Comparison of ENCODE assay signal across 1 cellular context in the genomic region with DNA sequence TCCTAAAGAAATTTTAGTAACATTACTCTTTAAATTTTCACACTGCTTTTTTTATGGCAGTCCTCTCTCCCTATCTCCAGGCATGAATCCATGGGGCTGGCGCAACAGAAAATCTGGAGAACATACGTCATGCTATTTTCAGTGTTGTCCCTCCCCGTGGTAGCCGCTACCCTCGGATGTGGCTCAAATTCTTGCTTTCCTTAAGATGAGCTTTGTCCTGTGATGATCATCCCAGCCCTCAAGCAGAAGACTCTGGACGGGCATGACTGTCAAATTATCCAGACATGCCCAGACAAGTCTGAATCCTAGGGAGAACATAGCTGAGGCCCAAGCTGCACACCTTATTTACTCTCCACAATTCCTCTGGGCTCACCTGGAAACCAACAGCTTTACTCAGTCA.
TF ChIP-seq lines count a peak whose summit lies in the region.

No MANE protein-coding gene starts in this region.

TF ChIP-seq in GM23338, 12 proteins besides CTCF, POLR2A, EP300 and RAD21 (continued from another document):
- TF ChIP-seq, protein P1, sequence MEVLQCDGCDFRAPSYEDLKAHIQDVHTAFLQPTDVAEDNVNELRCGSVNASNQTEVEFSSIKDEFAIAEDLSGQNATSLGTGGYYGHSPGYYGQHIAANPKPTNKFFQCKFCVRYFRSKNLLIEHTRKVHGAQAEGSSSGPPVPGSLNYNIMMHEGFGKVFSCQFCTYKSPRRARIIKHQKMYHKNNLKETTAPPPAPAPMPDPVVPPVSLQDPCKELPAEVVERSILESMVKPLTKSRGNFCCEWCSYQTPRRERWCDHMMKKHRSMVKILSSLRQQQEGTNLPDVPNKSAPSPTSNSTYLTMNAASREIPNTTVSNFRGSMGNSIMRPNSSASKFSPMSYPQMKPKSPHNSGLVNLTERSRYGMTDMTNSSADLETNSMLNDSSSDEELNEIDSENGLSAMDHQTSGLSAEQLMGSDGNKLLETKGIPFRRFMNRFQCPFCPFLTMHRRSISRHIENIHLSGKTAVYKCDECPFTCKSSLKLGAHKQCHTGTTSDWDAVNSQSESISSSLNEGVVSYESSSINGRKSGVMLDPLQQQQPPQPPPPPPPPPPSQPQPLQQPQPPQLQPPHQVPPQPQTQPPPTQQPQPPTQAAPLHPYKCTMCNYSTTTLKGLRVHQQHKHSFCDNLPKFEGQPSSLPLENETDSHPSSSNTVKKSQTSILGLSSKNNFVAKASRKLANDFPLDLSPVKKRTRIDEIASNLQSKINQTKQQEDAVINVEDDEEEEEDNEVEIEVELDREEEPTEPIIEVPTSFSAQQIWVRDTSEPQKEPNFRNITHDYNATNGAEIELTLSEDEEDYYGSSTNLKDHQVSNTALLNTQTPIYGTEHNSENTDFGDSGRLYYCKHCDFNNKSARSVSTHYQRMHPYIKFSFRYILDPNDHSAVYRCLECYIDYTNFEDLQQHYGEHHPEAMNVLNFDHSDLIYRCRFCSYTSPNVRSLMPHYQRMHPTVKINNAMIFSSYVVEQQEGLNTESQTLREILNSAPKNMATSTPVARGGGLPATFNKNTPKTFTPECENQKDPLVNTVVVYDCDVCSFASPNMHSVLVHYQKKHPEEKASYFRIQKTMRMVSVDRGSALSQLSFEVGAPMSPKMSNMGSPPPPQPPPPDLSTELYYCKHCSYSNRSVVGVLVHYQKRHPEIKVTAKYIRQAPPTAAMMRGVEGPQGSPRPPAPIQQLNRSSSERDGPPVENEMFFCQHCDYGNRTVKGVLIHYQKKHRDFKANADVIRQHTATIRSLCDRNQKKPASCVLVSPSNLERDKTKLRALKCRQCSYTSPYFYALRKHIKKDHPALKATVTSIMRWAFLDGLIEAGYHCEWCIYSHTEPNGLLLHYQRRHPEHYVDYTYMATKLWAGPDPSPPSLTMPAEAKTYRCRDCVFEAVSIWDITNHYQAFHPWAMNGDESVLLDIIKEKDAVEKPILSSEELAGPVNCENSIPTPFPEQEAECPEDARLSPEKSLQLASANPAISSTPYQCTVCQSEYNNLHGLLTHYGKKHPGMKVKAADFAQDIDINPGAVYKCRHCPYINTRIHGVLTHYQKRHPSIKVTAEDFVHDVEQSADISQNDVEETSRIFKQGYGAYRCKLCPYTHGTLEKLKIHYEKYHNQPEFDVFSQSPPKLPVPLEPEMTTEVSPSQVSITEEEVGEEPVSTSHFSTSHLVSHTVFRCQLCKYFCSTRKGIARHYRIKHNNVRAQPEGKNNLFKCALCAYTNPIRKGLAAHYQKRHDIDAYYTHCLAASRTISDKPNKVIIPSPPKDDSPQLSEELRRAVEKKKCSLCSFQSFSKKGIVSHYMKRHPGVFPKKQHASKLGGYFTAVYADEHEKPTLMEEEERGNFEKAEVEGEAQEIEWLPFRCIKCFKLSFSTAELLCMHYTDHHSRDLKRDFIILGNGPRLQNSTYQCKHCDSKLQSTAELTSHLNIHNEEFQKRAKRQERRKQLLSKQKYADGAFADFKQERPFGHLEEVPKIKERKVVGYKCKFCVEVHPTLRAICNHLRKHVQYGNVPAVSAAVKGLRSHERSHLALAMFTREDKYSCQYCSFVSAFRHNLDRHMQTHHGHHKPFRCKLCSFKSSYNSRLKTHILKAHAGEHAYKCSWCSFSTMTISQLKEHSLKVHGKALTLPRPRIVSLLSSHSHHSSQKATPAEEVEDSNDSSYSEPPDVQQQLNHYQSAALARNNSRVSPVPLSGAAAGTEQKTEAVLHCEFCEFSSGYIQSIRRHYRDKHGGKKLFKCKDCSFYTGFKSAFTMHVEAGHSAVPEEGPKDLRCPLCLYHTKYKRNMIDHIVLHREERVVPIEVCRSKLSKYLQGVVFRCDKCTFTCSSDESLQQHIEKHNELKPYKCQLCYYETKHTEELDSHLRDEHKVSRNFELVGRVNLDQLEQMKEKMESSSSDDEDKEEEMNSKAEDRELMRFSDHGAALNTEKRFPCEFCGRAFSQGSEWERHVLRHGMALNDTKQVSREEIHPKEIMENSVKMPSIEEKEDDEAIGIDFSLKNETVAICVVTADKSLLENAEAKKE (CRISPR knock-in tag; IDR thresholded peaks at IDR 0.05) = no peak
- no peak for TF ChIP-seq ZNF331 (CRISPR knock-in tag; IDR thresholded peaks at IDR 0.05; ENCODE audit: low read depth)
- no peak for TF ChIP-seq NANOG (IDR thresholded peaks at IDR 0.05; ENCODE audit: borderline replicate concordance)
- TF ChIP-seq CREB1 (CRISPR knock-in tag; IDR thresholded peaks at IDR 0.05; ENCODE audit: low read depth) = no peak
- TF ChIP-seq, protein P2, sequence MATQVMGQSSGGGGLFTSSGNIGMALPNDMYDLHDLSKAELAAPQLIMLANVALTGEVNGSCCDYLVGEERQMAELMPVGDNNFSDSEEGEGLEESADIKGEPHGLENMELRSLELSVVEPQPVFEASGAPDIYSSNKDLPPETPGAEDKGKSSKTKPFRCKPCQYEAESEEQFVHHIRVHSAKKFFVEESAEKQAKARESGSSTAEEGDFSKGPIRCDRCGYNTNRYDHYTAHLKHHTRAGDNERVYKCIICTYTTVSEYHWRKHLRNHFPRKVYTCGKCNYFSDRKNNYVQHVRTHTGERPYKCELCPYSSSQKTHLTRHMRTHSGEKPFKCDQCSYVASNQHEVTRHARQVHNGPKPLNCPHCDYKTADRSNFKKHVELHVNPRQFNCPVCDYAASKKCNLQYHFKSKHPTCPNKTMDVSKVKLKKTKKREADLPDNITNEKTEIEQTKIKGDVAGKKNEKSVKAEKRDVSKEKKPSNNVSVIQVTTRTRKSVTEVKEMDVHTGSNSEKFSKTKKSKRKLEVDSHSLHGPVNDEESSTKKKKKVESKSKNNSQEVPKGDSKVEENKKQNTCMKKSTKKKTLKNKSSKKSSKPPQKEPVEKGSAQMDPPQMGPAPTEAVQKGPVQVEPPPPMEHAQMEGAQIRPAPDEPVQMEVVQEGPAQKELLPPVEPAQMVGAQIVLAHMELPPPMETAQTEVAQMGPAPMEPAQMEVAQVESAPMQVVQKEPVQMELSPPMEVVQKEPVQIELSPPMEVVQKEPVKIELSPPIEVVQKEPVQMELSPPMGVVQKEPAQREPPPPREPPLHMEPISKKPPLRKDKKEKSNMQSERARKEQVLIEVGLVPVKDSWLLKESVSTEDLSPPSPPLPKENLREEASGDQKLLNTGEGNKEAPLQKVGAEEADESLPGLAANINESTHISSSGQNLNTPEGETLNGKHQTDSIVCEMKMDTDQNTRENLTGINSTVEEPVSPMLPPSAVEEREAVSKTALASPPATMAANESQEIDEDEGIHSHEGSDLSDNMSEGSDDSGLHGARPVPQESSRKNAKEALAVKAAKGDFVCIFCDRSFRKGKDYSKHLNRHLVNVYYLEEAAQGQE (IDR thresholded peaks at IDR 0.05; ENCODE audit: unreplicated experiment) = no peak
- no peak for TF ChIP-seq ZNF114 (CRISPR knock-in tag; IDR thresholded peaks at IDR 0.05)
- no peak for TF ChIP-seq POLR2AphosphoS5 (IDR thresholded peaks at IDR 0.05; ENCODE audit: low read depth)
- TF ChIP-seq JUNB (IDR thresholded peaks at IDR 0.05; ENCODE audit: unreplicated experiment) = no peak
- TF ChIP-seq, protein P3, sequence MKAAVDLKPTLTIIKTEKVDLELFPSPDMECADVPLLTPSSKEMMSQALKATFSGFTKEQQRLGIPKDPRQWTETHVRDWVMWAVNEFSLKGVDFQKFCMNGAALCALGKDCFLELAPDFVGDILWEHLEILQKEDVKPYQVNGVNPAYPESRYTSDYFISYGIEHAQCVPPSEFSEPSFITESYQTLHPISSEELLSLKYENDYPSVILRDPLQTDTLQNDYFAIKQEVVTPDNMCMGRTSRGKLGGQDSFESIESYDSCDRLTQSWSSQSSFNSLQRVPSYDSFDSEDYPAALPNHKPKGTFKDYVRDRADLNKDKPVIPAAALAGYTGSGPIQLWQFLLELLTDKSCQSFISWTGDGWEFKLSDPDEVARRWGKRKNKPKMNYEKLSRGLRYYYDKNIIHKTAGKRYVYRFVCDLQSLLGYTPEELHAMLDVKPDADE (IDR thresholded peaks at IDR 0.05) = no peak
- no peak for TF ChIP-seq EZH2phosphoT487 (IDR thresholded peaks at IDR 0.05; ENCODE audit: unreplicated experiment)
